8 cellular contexts compared by ENCODE assay signal in the genomic region with DNA sequence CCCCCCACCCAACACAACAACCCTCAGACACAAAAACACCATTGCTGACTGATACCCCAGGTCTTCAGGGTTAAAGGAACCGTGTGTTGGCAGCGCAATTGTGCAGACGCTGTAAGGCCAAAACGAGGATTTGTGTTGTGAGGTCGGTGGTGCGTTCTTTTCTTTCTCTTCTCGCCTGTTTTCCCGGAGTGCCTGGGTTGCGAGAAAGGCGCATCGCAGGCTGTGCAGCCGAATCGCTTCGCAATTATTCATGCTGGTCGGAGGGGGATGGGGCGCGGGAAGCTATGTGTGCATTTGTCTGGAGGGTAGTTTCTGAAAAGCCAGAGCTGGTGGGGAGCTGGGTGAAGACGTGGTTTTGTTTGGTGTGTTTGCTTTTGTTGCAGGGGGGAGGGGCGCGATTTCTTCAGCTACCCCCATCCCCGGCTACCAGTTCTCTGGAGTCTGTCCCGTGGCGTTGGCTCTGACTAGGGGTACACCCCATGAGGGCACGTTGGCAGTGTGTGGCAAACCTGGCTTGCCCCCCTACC. TPM values are rescaled to one million over a fixed set of nuclear protein-coding genes. Genes with fewer than 3 reads are reported as not detected.
DNase-seq lines count a peak whose midpoint lies in the region; ATAC-seq and TF ChIP-seq lines count a peak whose summit lies in the region.

No MANE protein-coding gene starts in this region.

- in situ Hi-C loops in GM13977 (cut with MboI; ENCODE audit: low pct_unique_long_range_greater_than_20kb, low sequenced_read_pairs, unreplicated experiment), result no loop called here

- no TSS peak for BruUV-seq in PC-9 (replicated peaks; lab: Mats Ljungman, UMichigan)

- H3K9me3 Mint-ChIP-seq in activated naive CD4-positive, alpha-beta T cell treated with anti-CD3 and anti-CD28 coated beads, Interleukin-2, amount 50 U/mL, for 72 hours, result no peaks in the 10 kb centered on the region

- H3K27ac Mint-ChIP-seq in activated naive CD4-positive, alpha-beta T cell treated with anti-CD3 and anti-CD28 coated beads, Interleukin-2, amount 50 U/mL, for 72 hours, result peak overlapping the region; percentile 71 to 91

- no peaks in the 10 kb centered on the region for H3F3A ChIP-seq in PC-9 (ENCODE audit: insufficient read depth, low read depth)

- ATAC-seq in activated naive CD4-positive, alpha-beta T cell treated with anti-CD3 and anti-CD28 coated beads, Interleukin-2, amount 50 U/mL, for 72 hours, result peak in 1 of 2 donors; percentile 32

- no peaks in the 10 kb centered on the region; the same call in 1 of the 2 replicates for H3K4me1 ChIP-seq in PC-9 (replicated peaks; ENCODE audit: insufficient read depth)

- H2AFZ ChIP-seq in PC-9, result peak overlapping the region; percentile 76

- H3K36me3 Mint-ChIP-seq in activated naive CD4-positive, alpha-beta T cell treated with anti-CD3 and anti-CD28 coated beads, Interleukin-2, amount 50 U/mL, for 72 hours, result peaks cover 6 to 28% of the 10 kb centered on the region in 2 donors

- H3K36me3 ChIP-seq in PC-9 (ENCODE audit: low read depth), result no peaks in the 10 kb centered on the region

- H3K9me2 ChIP-seq in PC-9 (ENCODE audit: insufficient read depth), result no peaks in the 10 kb centered on the region

- no peak for TF ChIP-seq CTCF in 22Rv1 (IDR thresholded peaks at IDR 0.05)
- peak; percentile 1 for TF ChIP-seq CTCF in GM13977 (IDR thresholded peaks at IDR 0.05; ENCODE audit: extremely low read depth, insufficient read depth, missing control alignments)
- no peak for TF ChIP-seq CTCF in PC-9 (conservative IDR thresholded peaks at IDR 0.05)

- POLR2A ChIA-PET in PC-9 (lab: Charles Lee; ENCODE audit: unreplicated experiment), result interaction anchor here (0.6 to 0.9 kb wide), 3 partner anchors 17 to 709 kb away, joined by 5 to 10 read pairs (median 6); no protein-coding TSS in a partner anchor

- H3K27ac ChIP-seq in 22Rv1 (peak overlapping the region; percentile 86), PC-9 (0 out of 2 replicates have a peak overlapping the region, but pooled peaks have one; percentile 24)

- H3K4me3 ChIP-seq in PC-9, result peak overlapping the region; percentile 80

- CTCF ChIA-PET in PC-9 (lab: Charles Lee), result interaction anchor here (0.6 kb wide), 1 partner anchor 12 kb away, joined by 3 read pairs; no protein-coding TSS in a partner anchor

- intact Hi-C loops in PC-9 (cut with micrococcal nuclease; ENCODE audit: unreplicated experiment), result loop anchor here (5.0 kb wide), 3 partner anchors 93 to 203 kb away; a partner anchor contains a TSS

- no peaks in the 10 kb centered on the region for H3K9me3 ChIP-seq in PC-9 (ENCODE audit: insufficient read depth, low read depth)

- no peaks in the 10 kb centered on the region for H3K27me3 ChIP-seq in PC-9 (ENCODE audit: insufficient read depth, low read depth)

- no peaks in the 10 kb centered on the region for H4K20me1 ChIP-seq in PC-9 (ENCODE audit: insufficient read depth)

- no peaks in the 10 kb centered on the region for H3K79me2 ChIP-seq in PC-9 (ENCODE audit: low read depth)

- DNase-seq in GM13977 (ENCODE audit: low spot score) (peak; percentile 54), PC-9 (peak; percentile 46 to 63), germinal center (ENCODE audit: low spot score) (peak; percentile 35), nucleus accumbens (lab: John Stamatoyannopoulos, UW) (peak in 50 of 56 donors; percentile 29 to 84 (median 68)), ureter (ENCODE audit: low spot score) (peak; percentile 69), iPS-NIHi7 (ENCODE audit: extremely low spot score) (no peak)
- peak in 1 of 2 donors; percentile 70 for DNase-seq in activated naive CD4-positive, alpha-beta T cell treated with anti-CD3 and anti-CD28 coated beads, Interleukin-2, amount 50 U/mL, for 72 hours (ENCODE audit: low spot score in 2 of 2)

- peak overlapping the region; percentile 77 for H3K4me2 ChIP-seq in PC-9

RNA-seq across cellular contexts. Expression of a gene that starts 2.1 kb away (rescaled TPM):
- total RNA-seq in PC-9 (2021) (25.8 and 25.9 TPM in 2 replicates), ureter (34.0 TPM)
- total RNA-seq in activated naive CD4-positive, alpha-beta T cell treated with anti-CD3 and anti-CD28 coated beads, Interleukin-2, amount 50 U/mL, for 72 hours, result 10 to 100 TPM; 16.2 to 69.6 TPM
